ENCODE assay signal across 15 cellular contexts in the genomic region with DNA sequence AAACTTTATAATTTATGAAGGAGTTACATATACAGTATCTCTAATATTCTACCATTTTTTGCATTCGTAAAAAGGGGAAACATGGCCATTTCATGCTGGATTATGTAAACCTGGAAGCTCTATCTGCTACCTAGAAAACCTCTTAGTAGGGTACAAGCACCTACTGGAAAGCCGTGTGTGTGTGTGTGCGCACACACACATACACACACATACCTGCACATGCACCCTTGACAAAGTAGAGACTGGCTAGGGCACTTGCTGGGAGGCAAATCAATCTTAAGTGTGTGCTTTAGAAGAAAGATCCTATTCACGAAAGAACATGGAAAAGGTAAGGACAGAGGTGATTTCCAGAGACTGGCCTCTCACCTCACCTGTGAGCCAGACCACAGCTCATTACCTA.
DNase-seq lines count a peak whose midpoint lies in the region; ATAC-seq and TF ChIP-seq lines count a peak whose summit lies in the region.
"Had no signal": no experiment of that assay in that cellular context is flagged by ENCODE, and none has a peak within 500 bp of the region (broad histone marks: within the 10 kb centered on the region; RNA-seq: fewer than 3 reads in every experiment).

No MANE protein-coding gene starts in this region.

- BruUV-seq in Caco-2 (replicated peaks; lab: Mats Ljungman, UMichigan) (no TSS peak), PC-3 (replicated peaks; lab: Mats Ljungman, UMichigan) (no TSS peak)

- H3K36me3 ChIP-seq in Caco-2 (ENCODE audit: control insufficient read depth, insufficient read depth, low read length) (no peaks in the 10 kb centered on the region), PC-3 (ENCODE audit: low read depth, low read length) (no peaks in the 10 kb centered on the region), mesodermal cell (ENCODE audit: control insufficient read depth, insufficient read depth, low read length) (peaks cover 43% of the 10 kb centered on the region), MM.1S (replicated peaks; ENCODE audit: insufficient read depth, low read length) (no peaks in the 10 kb centered on the region)

- H3F3A ChIP-seq in PC-3 (ENCODE audit: low read length, unreplicated experiment) = no peaks in the 10 kb centered on the region
- H3F3A ChIP-seq in MM.1S (ENCODE audit: insufficient read depth, low read length) = no peaks in the 10 kb centered on the region

- DNase-seq in Caco-2 = no peak
- no peak for DNase-seq in PC-3
- no peak for DNase-seq in epithelial cell of prostate (ENCODE audit: low read depth, low spot score)
- no peak for DNase-seq in NCI-H1694 (lab: John Stamatoyannopoulos, UW)
- DNase-seq in KG1 (lab: John Stamatoyannopoulos, UW) = no peak
- no peak for DNase-seq in MM.1S
- DNase-seq: CD4-positive, alpha-beta memory T cell; NCI-H1048; NCI-H146; NCI-H2081 treated with DMSO at 0.1 percent for 48 hours; NCI-H748 treated with DMSO at 0.1 percent for 48 hours; NK-92 treated with Interleukin-12 subunit alpha and Interleukin-12 subunit beta, amount 100 ng/mL, for 24 hours; SHP77 treated with DMSO at 0.1 percent for 48 hours had no signal

- H3K4me1 ChIP-seq in Caco-2 (peaks cover 6% of the 10 kb centered on the region), PC-3 (ENCODE audit: insufficient read depth, low read length) (peaks cover 41% of the 10 kb centered on the region), mesodermal cell (ENCODE audit: control insufficient read depth, insufficient read depth, low read length, poor library complexity, severe bottlenecking) (peaks cover 31% of the 10 kb centered on the region), MM.1S (ENCODE audit: low read length) (no peaks in the 10 kb centered on the region)

- peak overlapping the region; percentile 65 for H3K27ac Mint-ChIP-seq in Caco-2 (ENCODE audit: unreplicated experiment)
- H3K27ac Mint-ChIP-seq: CD4-positive, alpha-beta memory T cell had no signal

- H3K9me3 ChIP-seq in Caco-2 (no peaks in the 10 kb centered on the region), PC-3 (ENCODE audit: low read length) (0 out of 2 replicates have a peak, but pooled peaks cover 4% of the 10 kb centered on the region), mesodermal cell (ENCODE audit: control insufficient read depth, low read length) (peaks cover 4% of the 10 kb centered on the region), MM.1S (replicated peaks; ENCODE audit: insufficient read depth, low read length) (no peaks in the 10 kb centered on the region)

- H4K20me1 ChIP-seq in PC-3 (ENCODE audit: low read length) = no peaks in the 10 kb centered on the region
- H4K20me1 ChIP-seq in MM.1S (ENCODE audit: insufficient read depth, low read length) = no peaks in the 10 kb centered on the region

- H3K4me1 Mint-ChIP-seq in Caco-2 (ENCODE audit: low read depth, unreplicated experiment) = no peaks in the 10 kb centered on the region
- H3K4me1 Mint-ChIP-seq: CD4-positive, alpha-beta memory T cell had no signal

- POLR2A ChIA-PET in Caco-2 (lab: Charles Lee) (no interaction called here), PC-3 (lab: Charles Lee; ENCODE audit: unreplicated experiment) (no interaction called here)

- TF ChIP-seq CTCF in Caco-2 (IDR thresholded peaks at IDR 0.05; ENCODE audit: insufficient read depth in 1 of 2, low read depth in 1 of 2, low read length in 1 of 2, severe bottlenecking in 1 of 2, unreplicated experiment in 1 of 2) = no peak
- no peak for TF ChIP-seq CTCF in PC-3 (conservative IDR thresholded peaks at IDR 0.05; ENCODE audit: low read depth, low read length)
- TF ChIP-seq CTCF in MM.1S (IDR thresholded peaks at IDR 0.05; ENCODE audit: low read length) = no peak

- H3K9me2 ChIP-seq in PC-3 (replicated peaks; ENCODE audit: low read length) = no peaks in the 10 kb centered on the region
- no peaks in the 10 kb centered on the region for H3K9me2 ChIP-seq in MM.1S (replicated peaks; ENCODE audit: insufficient read depth, low read length)

- no peak overlapping the region for H3K4me3 Mint-ChIP-seq in Caco-2 (ENCODE audit: unreplicated experiment)
- H3K4me3 Mint-ChIP-seq: CD4-positive, alpha-beta memory T cell had no signal

- H3K27me3 ChIP-seq in Caco-2 (replicated peaks; ENCODE audit: control insufficient read depth, insufficient read depth, low read length) (no peaks in the 10 kb centered on the region), PC-3 (ENCODE audit: low read length) (no peaks in the 10 kb centered on the region), MM.1S (replicated peaks; ENCODE audit: insufficient read depth, low read length) (no peaks in the 10 kb centered on the region)

- CTCF ChIA-PET in Caco-2 (lab: Charles Lee) (interaction anchor here (0.5 kb wide), 1 partner anchor 1466 kb away, joined by 3 read pairs; no protein-coding TSS in a partner anchor), PC-3 (lab: Charles Lee) (no interaction called here)

- H3K9me3 Mint-ChIP-seq in Caco-2 (ENCODE audit: unreplicated experiment) = peaks cover 7% of the 10 kb centered on the region

- ATAC-seq in PC-3 = no peak
- ATAC-seq in HG02981 (IDR thresholded peaks at IDR 0.05; ENCODE audit: unreplicated experiment) = no peak

- peak overlapping the region; percentile 26 for H3K4me2 ChIP-seq in PC-3 (ENCODE audit: low read length)
- no peak overlapping the region for H3K4me2 ChIP-seq in MM.1S (ENCODE audit: low read depth, low read length)

- intact Hi-C loops in Caco-2 (cut with micrococcal nuclease; ENCODE audit: unreplicated experiment) = no loop called here
- intact Hi-C loops in PC-3 (cut with micrococcal nuclease) = no loop called here

- H3K9ac ChIP-seq in PC-3 (ENCODE audit: low read length) = peak overlapping the region; percentile 28; the same call in 1 of the 2 replicates
- no peak overlapping the region for H3K9ac ChIP-seq in MM.1S (ENCODE audit: low read length)

- H2AFZ ChIP-seq in PC-3 (ENCODE audit: low read length) (no peak overlapping the region), MM.1S (ENCODE audit: low read length) (no peak overlapping the region)

- H3K4me3 ChIP-seq in Caco-2 (ENCODE audit: low read depth, low read length) (no peak overlapping the region), PC-3 (ENCODE audit: low read length) (no peak overlapping the region), mesodermal cell (ENCODE audit: extremely low read depth, insufficient read depth, low read length, poor library complexity, severe bottlenecking) (no peak overlapping the region), MM.1S (ENCODE audit: low read length) (no peak overlapping the region)

- no peaks in the 10 kb centered on the region for H3K36me3 Mint-ChIP-seq in Caco-2 (ENCODE audit: insufficient read depth, unreplicated experiment)
- H3K36me3 Mint-ChIP-seq: CD4-positive, alpha-beta memory T cell had no signal

- H3K27ac ChIP-seq in PC-3 (ENCODE audit: low read length) (peak overlapping the region; percentile 67), epithelial cell of prostate (peak overlapping the region; percentile 63), mesodermal cell (ENCODE audit: low read depth, low read length, severe bottlenecking) (peak overlapping the region; percentile 88), MM.1S (ENCODE audit: low read length) (no peak overlapping the region)

- no peaks in the 10 kb centered on the region for H3K27me3 Mint-ChIP-seq in Caco-2 (ENCODE audit: insufficient read depth, unreplicated experiment)
- H3K27me3 Mint-ChIP-seq: CD4-positive, alpha-beta memory T cell had no signal

- H3K79me2 ChIP-seq in PC-3 (ENCODE audit: low read length) (no peaks in the 10 kb centered on the region), MM.1S (ENCODE audit: low read length) (no peaks in the 10 kb centered on the region)

- WGBS in mesodermal cell (ENCODE audit: insufficient coverage in 2 of 2), 2 experiments = 90% methylated on average over 2 of the region's 4 CpGs; no CpG with 5 or more reads in 1 of the 2 experiments
